Comparison of ENCODE assay signal across 15 cellular contexts in genomic region chr10:4719040-4719439, GRCh38.
DNase-seq lines count a peak whose midpoint lies in the region; ATAC-seq and TF ChIP-seq lines count a peak whose summit lies in the region.
"Had no signal": no experiment of that assay in that cellular context is flagged by ENCODE, and none has a peak within 500 bp of the region (broad histone marks: within the 10 kb centered on the region; RNA-seq: fewer than 3 reads in every experiment).

No MANE protein-coding gene starts in this region.

- H3K4me1 ChIP-seq in HCT116 (ENCODE audit: control insufficient read depth in 1 of 2, insufficient read depth in 2 of 2, low read length in 2 of 2): peaks cover 0 to 7% of the 10 kb centered on the region in 2 experiments; a peak in 2 of 4 replicates
- peaks cover 19 to 34% of the 10 kb centered on the region in 2 donors for H3K4me1 ChIP-seq in gastrocnemius medialis
- H3K4me1 ChIP-seq: HAP-1 had no signal

- H3K27me3 ChIP-seq in HCT116 (ENCODE audit: insufficient read depth, low read length): no peaks in the 10 kb centered on the region
- H3K27me3 ChIP-seq in gastrocnemius medialis: no peaks in the 10 kb centered on the region

- no peak for ATAC-seq in HCT116
- ATAC-seq in gastrocnemius medialis: peak; percentile 28 to 44
- ATAC-seq: HepG2 had no signal

- no peaks in the 10 kb centered on the region for H4K20me1 ChIP-seq in HCT116 (ENCODE audit: insufficient read depth)

- H3K36me3 Mint-ChIP-seq in Calu3 (ENCODE audit: insufficient read depth, unreplicated experiment) (no peaks in the 10 kb centered on the region), MCF 10A (ENCODE audit: insufficient read depth, unreplicated experiment) (no peaks in the 10 kb centered on the region)
- no peaks in the 10 kb centered on the region for H3K36me3 Mint-ChIP-seq in T-helper 2 cell treated with Interferon-gamma antibody and Interleukin-4, amounts not matched to agents 5 μg/mL and 100 μg/mL, for 36 hours (ENCODE audit: low read depth)

- in situ Hi-C loops in gastrocnemius medialis (cut with MboI; ENCODE audit: low sequenced_read_pairs in 4 of 4): no loop called here

- H3K27me3 Mint-ChIP-seq in Calu3 (ENCODE audit: unreplicated experiment): no peaks in the 10 kb centered on the region
- no peaks in the 10 kb centered on the region for H3K27me3 Mint-ChIP-seq in MCF 10A (ENCODE audit: insufficient read depth, unreplicated experiment)
- peaks cover 9% of the 10 kb centered on the region for H3K27me3 Mint-ChIP-seq in T-helper 2 cell treated with Interferon-gamma antibody and Interleukin-4, amounts not matched to agents 5 μg/mL and 100 μg/mL, for 36 hours (ENCODE audit: low read depth)

- BruUV-seq in Calu3 (replicated peaks; lab: Mats Ljungman, UMichigan) (no TSS peak), HCT116 (replicated peaks; lab: Mats Ljungman, UMichigan) (no TSS peak), MCF 10A (replicated peaks; lab: Mats Ljungman, UMichigan) (no TSS peak)

- H3K4me3 ChIP-seq in HCT116 (replicated peaks in 1 of 2; ENCODE audit: low read depth in 1 of 2, low read length in 2 of 2): no peak overlapping the region
- no peak overlapping the region for H3K4me3 ChIP-seq in epithelial cell of esophagus (ENCODE audit: low read length)
- H3K4me3 ChIP-seq in gastrocnemius medialis: no peak overlapping the region
- H3K4me3 ChIP-seq: HAP-1 had no signal

- CTCF ChIA-PET in Calu3 (lab: Charles Lee) (interaction anchor here (1.4 kb wide), 1 partner anchor 13 kb away, joined by 3 read pairs; no protein-coding TSS in a partner anchor), HCT116 (lab: Charles Lee) (no interaction called here), MCF 10A (lab: Yijun Ruan, JAX) (interaction anchor here (0.7 kb wide), 1 partner anchor 121 kb away, joined by 5 read pairs; no protein-coding TSS in a partner anchor)

- intact Hi-C loops in Calu3 (cut with micrococcal nuclease; ENCODE audit: unreplicated experiment) (no loop called here), HCT116 (cut with micrococcal nuclease) (no loop called here), gastrocnemius medialis (cut with DNase I; ENCODE audit: low total_unique reads) (loop anchor here (2.0 kb wide), 1 partner anchor 40 kb away; no protein-coding TSS in a partner anchor), MCF 10A (cut with micrococcal nuclease) (no loop called here)

- H3K27ac Mint-ChIP-seq in Calu3 (ENCODE audit: unreplicated experiment) (peak overlapping the region; percentile 73), MCF 10A (ENCODE audit: low read depth, unreplicated experiment) (no peak overlapping the region)
- H3K27ac Mint-ChIP-seq in T-helper 2 cell treated with Interferon-gamma antibody and Interleukin-4, amounts not matched to agents 5 μg/mL and 100 μg/mL, for 36 hours: no peak overlapping the region
- H3K27ac Mint-ChIP-seq: B cell; CD4-positive, alpha-beta T cell; HFFc6 had no signal

- RAD21 ChIA-PET in HCT116 (lab: Charles Lee; ENCODE audit: low non-redundant PET in 1 of 2, low total read pairs in 2 of 2, uncharacterized antibody in 2 of 2, unreplicated experiment in 2 of 2): no interaction called here

- POLR2A ChIA-PET in HCT116 (lab: Charles Lee): interaction anchor here (0.7 to 1.0 kb wide), 2 partner anchors 27 to 48 kb away, joined by 3 read pairs; no protein-coding TSS in a partner anchor
- POLR2A ChIA-PET in MCF 10A (lab: Yijun Ruan, JAX): interaction anchor here (1.8 to 1.9 kb wide), 2 partner anchors 13 to 14 kb away, joined by 4 to 6 read pairs; no protein-coding TSS in a partner anchor

- H3K9me3 ChIP-seq in HCT116 (ENCODE audit: control insufficient read depth in 1 of 2, insufficient read depth in 1 of 2, low read depth in 1 of 2, low read length in 2 of 2): peaks cover 0 to 3% of the 10 kb centered on the region in 2 experiments; a peak in 1 of 4 replicates
- H3K9me3 ChIP-seq in gastrocnemius medialis: no peaks in the 10 kb centered on the region
- H3K9me3 ChIP-seq: HAP-1 had no signal

- TF ChIP-seq RAD21 in HCT116 (IDR thresholded peaks at IDR 0.05; ENCODE audit: low read depth): no peak

- H2AFZ ChIP-seq in HCT116 (ENCODE audit: low read depth, low read length, poor library complexity, severe bottlenecking): peak overlapping the region; percentile 46

- H3K27ac ChIP-seq in HCT116 (ENCODE audit: low read depth, low read length) (no peak overlapping the region), gastrocnemius medialis (peak overlapping the region in 1 of 4 donors; percentile 30)

- peaks cover 2% of the 10 kb centered on the region for H3K9me3 Mint-ChIP-seq in Calu3 (ENCODE audit: low read depth, unreplicated experiment)
- H3K9me3 Mint-ChIP-seq in MCF 10A (ENCODE audit: unreplicated experiment): peaks cover 15% of the 10 kb centered on the region
- H3K9me3 Mint-ChIP-seq in T-helper 2 cell treated with Interferon-gamma antibody and Interleukin-4, amounts not matched to agents 5 μg/mL and 100 μg/mL, for 36 hours: no peaks in the 10 kb centered on the region
- H3K9me3 Mint-ChIP-seq: CD4-positive, alpha-beta T cell; HFFc6 had no signal

- no peaks in the 10 kb centered on the region for H3K9me2 ChIP-seq in HCT116 (ENCODE audit: insufficient read depth)

- TF ChIP-seq POLR2A in HCT116 (IDR thresholded peaks at IDR 0.05; ENCODE audit: borderline replicate concordance, extremely low read depth, insufficient read depth, insufficient read length) (no peak), gastrocnemius medialis (IDR thresholded peaks at IDR 0.05) (no peak)

- H3K4me3 Mint-ChIP-seq in Calu3 (ENCODE audit: low read depth, unreplicated experiment): no peak overlapping the region
- no peak overlapping the region for H3K4me3 Mint-ChIP-seq in MCF 10A (ENCODE audit: unreplicated experiment)
- no peak overlapping the region for H3K4me3 Mint-ChIP-seq in T-helper 2 cell treated with Interferon-gamma antibody and Interleukin-4, amounts not matched to agents 5 μg/mL and 100 μg/mL, for 36 hours
- H3K4me3 Mint-ChIP-seq: B cell; CD4-positive, alpha-beta T cell; HFFc6 had no signal

- DNase-seq in Calu3: no peak
- DNase-seq in HCT116 (ENCODE audit: low read depth, low spot score): no peak
- peak; percentile 43 for DNase-seq in epithelial cell of esophagus (ENCODE audit: low read depth)
- no peak for DNase-seq in gastrocnemius medialis
- DNase-seq in MCF 10A (ENCODE audit: unreplicated experiment): no peak
- no peak for DNase-seq in T-helper 2 cell treated with Interferon-gamma antibody and Interleukin-4, amounts not matched to agents 5 μg/mL and 100 μg/mL, for 36 hours (ENCODE audit: low spot score)
- DNase-seq in activated gamma-delta T cell treated with Interleukin-2 at 50 U/mL for 16 hours: no peak
- DNase-seq: C1 segment of cervical spinal cord; CD4-positive, alpha-beta T cell; DMS79 treated with DMSO at 0.1 percent for 48 hours; EL; HFFc6 had no signal

- peaks cover 0 to 6% of the 10 kb centered on the region in 2 experiments; a peak in 1 of 4 replicates for H3K36me3 ChIP-seq in HCT116 (ENCODE audit: control insufficient read depth in 1 of 2, insufficient read depth in 2 of 2, low read length in 2 of 2)
- no peaks in the 10 kb centered on the region for H3K36me3 ChIP-seq in gastrocnemius medialis
- H3K36me3 ChIP-seq: HAP-1 had no signal

- TF ChIP-seq CTCF in Calu3 (IDR thresholded peaks at IDR 0.05; ENCODE audit: unreplicated experiment) (no peak), HCT116 (IDR thresholded peaks at IDR 0.05 in 2 of 3, conservative IDR thresholded peaks at IDR 0.05 in 1 of 3; ENCODE audit: borderline replicate concordance in 1 of 3, insufficient read depth in 1 of 3, low read depth in 2 of 3, low read length in 2 of 3) (no peak), epithelial cell of esophagus (IDR thresholded peaks at IDR 0.05; ENCODE audit: insufficient read depth, low read depth, low read length, missing control alignments) (no peak), gastrocnemius medialis (IDR thresholded peaks at IDR 0.05 in 4 of 5, conservative IDR thresholded peaks at IDR 0.05 in 1 of 5) (no peak), MCF 10A (IDR thresholded peaks at IDR 0.05; ENCODE audit: unreplicated experiment) (no peak)

- peaks cover 33% of the 10 kb centered on the region for H3K4me1 Mint-ChIP-seq in Calu3 (ENCODE audit: low read depth, unreplicated experiment)
- no peaks in the 10 kb centered on the region for H3K4me1 Mint-ChIP-seq in MCF 10A (ENCODE audit: insufficient read depth, unreplicated experiment)
- no peaks in the 10 kb centered on the region for H3K4me1 Mint-ChIP-seq in T-helper 2 cell treated with Interferon-gamma antibody and Interleukin-4, amounts not matched to agents 5 μg/mL and 100 μg/mL, for 36 hours (ENCODE audit: low read depth)
- H3K4me1 Mint-ChIP-seq: B cell had no signal

- no peak overlapping the region for H3K4me2 ChIP-seq in HCT116 (ENCODE audit: low read length)

- no peaks in the 10 kb centered on the region for H3K79me2 ChIP-seq in HCT116 (ENCODE audit: insufficient read depth, low read length)

- no peak overlapping the region for H3K9ac ChIP-seq in HCT116 (ENCODE audit: low read length)

TF ChIP-seq in HCT116, 20 proteins besides CTCF, POLR2A, EP300 and RAD21:
- TF ChIP-seq EZH2phosphoT487 (IDR thresholded peaks at IDR 0.05; ENCODE audit: borderline replicate concordance): no peak
TF ChIP-seq in HCT116: peak in this region for 0.
